9 cellular contexts compared by ENCODE assay signal in genomic region chr11:19679952-19680823, GRCh38. TPM values are rescaled to one million over a fixed set of nuclear protein-coding genes. Genes with fewer than 3 reads are reported as not detected.
DNase-seq lines count a peak whose midpoint lies in the region; ATAC-seq, FAIRE-seq and TF ChIP-seq lines count a peak whose summit lies in the region.
"Had no signal": no experiment of that assay in that cellular context is flagged by ENCODE, and none has a peak within 500 bp of the region (broad histone marks: within the 10 kb centered on the region; RNA-seq: fewer than 3 reads in every experiment).

No MANE protein-coding gene starts in this region.

- H3K4me3 ChIP-seq in keratinocyte (ENCODE audit: control insufficient read depth in 2 of 3, extremely low read depth in 1 of 3, insufficient read depth in 2 of 3, low read depth in 1 of 3, low read length in 3 of 3) = no peak overlapping the region

- no peaks in the 10 kb centered on the region for H3K9me1 ChIP-seq in keratinocyte (ENCODE audit: control insufficient read depth, extremely low read depth, insufficient read depth, low read length)

- no peaks in the 10 kb centered on the region for H3K9me3 ChIP-seq in keratinocyte (ENCODE audit: control insufficient read depth, low read depth, low read length)

- H3K4me1 ChIP-seq in keratinocyte (ENCODE audit: control insufficient read depth, extremely low read depth, insufficient read depth, low read length) = peaks cover 16% of the 10 kb centered on the region

- dilution Hi-C loops in keratinocyte (cut with MboI; ENCODE audit: extremely low pct_ligation_motif_present, low sequenced_read_pairs) = no loop called here

- H3K4me3 Mint-ChIP-seq in stimulated activated effector memory CD8-positive, alpha-beta T cell treated with anti-CD3 and anti-CD28 coated beads, Interleukin-12 subunit alpha, Interleukin-12 subunit beta, amount 100 ng/mL, for 72 hours = no peak overlapping the region

- TF ChIP-seq CTCF in keratinocyte (optimal IDR thresholded peaks at IDR 0.05 in 1 of 3, IDR thresholded peaks at IDR 0.05 in 1 of 3, conservative IDR thresholded peaks at IDR 0.05 in 1 of 3; ENCODE audit: extremely low read depth in 1 of 3, insufficient read depth in 2 of 3, low read length in 3 of 3) = no peak

- no peak overlapping the region for H3K9ac ChIP-seq in keratinocyte (ENCODE audit: control insufficient read depth, extremely low read depth, insufficient read depth, low read length)

- peak; percentile 64 for ATAC-seq in stimulated activated effector memory CD8-positive, alpha-beta T cell treated with anti-CD3 and anti-CD28 coated beads, Interleukin-12 subunit alpha, Interleukin-12 subunit beta, amount 100 ng/mL, for 72 hours

- H3K36me3 ChIP-seq in keratinocyte (ENCODE audit: control insufficient read depth in 2 of 2, extremely low read depth in 1 of 2, insufficient read depth in 2 of 2, low read length in 2 of 2) = no peaks in the 10 kb centered on the region

- DNase-seq in HK-2 (ENCODE audit: unreplicated experiment) (peak; percentile 82), brain pericyte (ENCODE audit: low read depth, low spot score) (peak; percentile 84), keratinocyte (ENCODE audit: low read depth, low spot score) (peak; percentile 26), NK-92 (lab: John Stamatoyannopoulos, UW; ENCODE audit: unreplicated experiment) (no peak), HuH-7 (ENCODE audit: low spot score) (no peak), NCI-H2081 treated with DMSO at 0.1 percent for 48 hours (lab: John Stamatoyannopoulos, UW) (no peak), NCI-H524 treated with DMSO at 0.1 percent for 48 hours (lab: John Stamatoyannopoulos, UW) (no peak)
- DNase-seq in stimulated activated effector memory CD8-positive, alpha-beta T cell treated with anti-CD3 and anti-CD28 coated beads, Interleukin-12 subunit alpha, Interleukin-12 subunit beta, amount 100 ng/mL, for 72 hours (ENCODE audit: low spot score in 2 of 2) = no peak

- H3K79me2 ChIP-seq in keratinocyte (ENCODE audit: control insufficient read depth, insufficient read depth, low read length) = no peaks in the 10 kb centered on the region

- no peaks in the 10 kb centered on the region for H4K20me1 ChIP-seq in keratinocyte (ENCODE audit: control insufficient read depth, extremely low read depth, insufficient read depth, low read length)

- peak overlapping the region; percentile 30 for H3K4me2 ChIP-seq in keratinocyte (ENCODE audit: control insufficient read depth, extremely low read depth, insufficient read depth, low read depth, low read length)

- no peak overlapping the region for H3K27ac Mint-ChIP-seq in stimulated activated effector memory CD8-positive, alpha-beta T cell treated with anti-CD3 and anti-CD28 coated beads, Interleukin-12 subunit alpha, Interleukin-12 subunit beta, amount 100 ng/mL, for 72 hours

- H2AFZ ChIP-seq in keratinocyte (ENCODE audit: control insufficient read depth, low read length) = no peak overlapping the region

- H3K27ac ChIP-seq in keratinocyte (ENCODE audit: control insufficient read depth, insufficient read depth, low read length) = peak overlapping the region; percentile 11
- H3K27ac ChIP-seq: HL-60 had no signal

- H3K36me3 Mint-ChIP-seq in stimulated activated effector memory CD8-positive, alpha-beta T cell treated with anti-CD3 and anti-CD28 coated beads, Interleukin-12 subunit alpha, Interleukin-12 subunit beta, amount 100 ng/mL, for 72 hours = no peaks in the 10 kb centered on the region

- peaks cover 2% of the 10 kb centered on the region for H3K4me1 Mint-ChIP-seq in stimulated activated effector memory CD8-positive, alpha-beta T cell treated with anti-CD3 and anti-CD28 coated beads, Interleukin-12 subunit alpha, Interleukin-12 subunit beta, amount 100 ng/mL, for 72 hours

- H3K27me3 ChIP-seq in keratinocyte (ENCODE audit: control insufficient read depth, extremely low read depth, insufficient read depth, low read length) = no peaks in the 10 kb centered on the region

- no peak for FAIRE-seq in keratinocyte (lab: Jason Lieb, UNC)

- H3K9me3 Mint-ChIP-seq in stimulated activated effector memory CD8-positive, alpha-beta T cell treated with anti-CD3 and anti-CD28 coated beads, Interleukin-12 subunit alpha, Interleukin-12 subunit beta, amount 100 ng/mL, for 72 hours = no peaks in the 10 kb centered on the region

RNA-seq across cellular contexts. Expression of gene NAV2, which starts 32.4 kb away (rescaled TPM):
- polyA plus RNA-seq in keratinocyte = 4.0 to 8.7 TPM (median 7.5 TPM) in 3 replicates
- polyA plus RNA-seq in keratinocyte (2011; ENCODE audit: low read depth) = 4.6 TPM
- polyA plus RNA-seq in keratinocyte (2011; cell fraction: cytosol; rRNA removed) = 3.4 and 4.5 TPM in 2 replicates
- polyA plus RNA-seq in keratinocyte (2011; cell fraction: nucleus; rRNA removed) = 15.0 and 17.8 TPM in 2 replicates
- polyA plus RNA-seq in keratinocyte (2012; ENCODE audit: low replicate concordance) = 5.7 and 7.0 TPM in 2 replicates
- polyA minus RNA-seq in keratinocyte = 15.8 to 39.2 TPM (median 26.1 TPM) in 3 replicates
- 4.8 TPM for polyA minus RNA-seq in keratinocyte (2011; cell fraction: cytosol; rRNA and poly(A)+ RNA removed)
- polyA minus RNA-seq in keratinocyte (2011; cell fraction: nucleus; rRNA and poly(A)+ RNA removed) = 20.9 and 44.0 TPM in 2 replicates

Comparison
In these comparisons a context has a peak if more than half of its experiments do, and no peak if none do; other contexts are left out.
1. DNase-seq: peak in HK-2 (single experiment), brain pericyte (single experiment) and keratinocyte (single experiment); none in stimulated activated effector memory CD8-positive, alpha-beta T cell treated with anti-CD3 and anti-CD28 coated beads, Interleukin-12 subunit alpha, Interleukin-12 subunit beta, amount 100 ng/mL, for 72 hours (0 of 2), NK-92 (single experiment), HuH-7 (single experiment), NCI-H2081 treated with DMSO at 0.1 percent for 48 hours (single experiment) and NCI-H524 treated with DMSO at 0.1 percent for 48 hours (single experiment).